Comparison of ENCODE assay signal across 8 cellular contexts in genomic region chr19:1438933-1439358, GRCh38. TPM values are rescaled to one million over a fixed set of nuclear protein-coding genes. Genes with fewer than 3 reads are reported as not detected.
A peak's percentile ranks its signal among the peaks of the same experiment; 100 is the strongest.
DNase-seq lines count a peak whose midpoint lies in the region; ATAC-seq and TF ChIP-seq lines count a peak whose summit lies in the region.

No MANE protein-coding gene starts in this region.

- H3K27ac ChIP-seq in cardiac muscle cell (peak overlapping the region; percentile 94), adrenal gland (peak overlapping the region in 3 of 5 donors; percentile 83 to 94 (median 94)), lung (ENCODE audit: low read depth in 1 of 2, low read length in 1 of 2) (peak overlapping the region in 1 of 2 donors; percentile 73), urinary bladder (ENCODE audit: low read depth) (no peak overlapping the region)

- H3K4me1 ChIP-seq in cardiac muscle cell (ENCODE audit: low read depth), result peaks cover 4% of the 10 kb centered on the region
- H3K4me1 ChIP-seq in adrenal gland (replicated peaks in 1 of 2), result peaks cover 9 to 19% of the 10 kb centered on the region in 2 donors
- peaks cover 3 to 17% of the 10 kb centered on the region in 2 donors for H3K4me1 ChIP-seq in lung (ENCODE audit: control insufficient read depth in 2 of 2, insufficient read depth in 2 of 2, low read length in 2 of 2)
- H3K4me1 ChIP-seq in urinary bladder (ENCODE audit: insufficient read depth), result no peaks in the 10 kb centered on the region

- ATAC-seq in left cardiac atrium (no peak), lung (ENCODE audit: insufficient read depth, low FRiP score) (no peak), GM19463 (IDR thresholded peaks at IDR 0.05; ENCODE audit: unreplicated experiment) (no peak), HG02852 (IDR thresholded peaks at IDR 0.05; ENCODE audit: unreplicated experiment) (no peak)

- TF ChIP-seq CTCF in cardiac muscle cell (IDR thresholded peaks at IDR 0.05; ENCODE audit: low read depth, low read length) (no peak), adrenal gland (IDR thresholded peaks at IDR 0.05) (no peak), lung (IDR thresholded peaks at IDR 0.05; ENCODE audit: control extremely low read depth, extremely low read depth) (no peak)

- H3K27me3 ChIP-seq in cardiac muscle cell, result no peaks in the 10 kb centered on the region
- H3K27me3 ChIP-seq in adrenal gland, result no peaks in the 10 kb centered on the region
- no peaks in the 10 kb centered on the region for H3K27me3 ChIP-seq in lung (ENCODE audit: control insufficient read depth, insufficient read depth)

- intact Hi-C loops in left cardiac atrium (cut with DNase I), result no loop called here
- intact Hi-C loops in adrenal gland (cut with DNase I), result loop anchor here in 1 of 2 donors (10.0 kb wide), 1 partner anchor 164 kb away; the partner anchor contains the start of gene FAM174C

- no peaks in the 10 kb centered on the region for H3K9me3 ChIP-seq in cardiac muscle cell (ENCODE audit: low read depth)
- H3K9me3 ChIP-seq in adrenal gland (replicated peaks in 1 of 3), result no peaks in the 10 kb centered on the region
- H3K9me3 ChIP-seq in lung (ENCODE audit: control insufficient read depth in 2 of 2, insufficient read depth in 1 of 2, low read length in 1 of 2), result no peaks in the 10 kb centered on the region

- DNase-seq in cardiac muscle cell (ENCODE audit: low read depth in 1 of 2, low spot score in 1 of 2) (no peak), left cardiac atrium (no peak), adrenal gland (no peak), lung (ENCODE audit: low spot score) (no peak), SW480 (ENCODE audit: low spot score) (no peak)

- no peak for TF ChIP-seq POLR2A in adrenal gland (IDR thresholded peaks at IDR 0.05)

- H3K4me3 ChIP-seq in cardiac muscle cell, result peak overlapping the region; percentile 56
- peak overlapping the region in 3 of 4 donors; percentile 5 to 86 (median 81) for H3K4me3 ChIP-seq in adrenal gland
- H3K4me3 ChIP-seq in lung, result peak overlapping the region; percentile 98
- H3K4me3 ChIP-seq in urinary bladder (ENCODE audit: low read depth, low read length), result peak overlapping the region; percentile 95

- 0 to 2% (median 1%) methylated on average over 17 to 27 of the region's 27 CpGs for WGBS in adrenal gland, 4 donors
- WGBS in lung, 2 donors, result 1 to 3% methylated on average over 24 to 27 of the region's 27 CpGs
- WGBS in urinary bladder, result 1% methylated on average over 27 of the region's 27 CpGs

- H3K36me3 ChIP-seq in cardiac muscle cell (peaks cover 22% of the 10 kb centered on the region), adrenal gland (replicated peaks in 1 of 2) (peaks cover 0 to 51% of the 10 kb centered on the region in 2 donors), lung (ENCODE audit: control insufficient read depth in 2 of 2, insufficient read depth in 2 of 2, low read length in 2 of 2) (peaks cover 19 to 47% of the 10 kb centered on the region in 2 donors), urinary bladder (ENCODE audit: insufficient read depth) (peaks cover 4% of the 10 kb centered on the region)

RNA-seq across cellular contexts. Expression of gene RPS15, which starts 0.8 kb away (rescaled TPM):
- total RNA-seq in cardiac muscle cell (3,563 and 6,817 TPM in 2 replicates), left cardiac atrium (100 to 1,000 TPM; 714 to 737 TPM), adrenal gland (1,000 to 10,000 TPM in 6 of 8 donors, 100 to 1,000 TPM in 2; 929 to 3,934 (median 1,829) TPM), lung (1,000 to 10,000 TPM in 1 of 2 donors, 100 to 1,000 TPM in 1; 574 to 1,157 TPM), urinary bladder (507 TPM)
- polyA plus RNA-seq in cardiac muscle cell (1,008 and 1,129 TPM in 2 replicates), adrenal gland (1,000 to 10,000 TPM in 2 of 3 donors, 100 to 1,000 TPM in 1; 471 to 4,071 (median 2,224) TPM), lung (1,000 to 10,000 TPM; 2,710 to 2,993 TPM), urinary bladder (3,233 TPM)

RNA-seq across cellular contexts. Expression of gene APC2, which starts 11.0 kb away (rescaled TPM):
- 0.42 and 1.3 TPM in 2 replicates for total RNA-seq in cardiac muscle cell
- 0.27 and 0.94 TPM in 2 replicates for polyA plus RNA-seq in cardiac muscle cell
- under 1 TPM; 0.18 to 0.21 TPM for total RNA-seq in left cardiac atrium
- 1 to 10 TPM in 3 of 8 donors, under 1 TPM in 5; 0.06 to 6.9 (median 0.32) TPM for total RNA-seq in adrenal gland
- 10 to 100 TPM in 1 of 3 donors, under 1 TPM in 2; 0.71 to 12.9 (median 0.82) TPM for polyA plus RNA-seq in adrenal gland
- total RNA-seq in lung, result under 1 TPM; 0.15 to 0.37 TPM
- under 1 TPM; 0.01 to 0.04 TPM for polyA plus RNA-seq in lung
- 1.2 TPM for total RNA-seq in urinary bladder
- 0.66 TPM for polyA plus RNA-seq in urinary bladder

RNA-seq across cellular contexts. Expression of gene DAZAP1, which starts 31.6 kb away (rescaled TPM):
- total RNA-seq in cardiac muscle cell, result 103 and 112 TPM in 2 replicates
- 41.8 and 43.0 TPM in 2 replicates for polyA plus RNA-seq in cardiac muscle cell
- total RNA-seq in left cardiac atrium, result 10 to 100 TPM; 74.1 to 95.7 TPM
- 10 to 100 TPM; 11.5 to 87.5 (median 43.8) TPM for total RNA-seq in adrenal gland
- polyA plus RNA-seq in adrenal gland, result 100 to 1,000 TPM in 1 of 3 donors, 10 to 100 TPM in 2; 60.0 to 117 (median 77.5) TPM
- 100 to 1,000 TPM in 1 of 2 donors, 10 to 100 TPM in 1; 61.4 to 125 TPM for total RNA-seq in lung
- polyA plus RNA-seq in lung, result 10 to 100 TPM; 77.3 to 82.8 TPM
- total RNA-seq in urinary bladder, result 37.0 TPM
- polyA plus RNA-seq in urinary bladder, result 71.5 TPM

RNA-seq across cellular contexts. Expression of gene GAMT, which starts 37.6 kb away (rescaled TPM):
- total RNA-seq in cardiac muscle cell (197 and 231 TPM in 2 replicates), left cardiac atrium (10 to 100 TPM; 36.0 to 48.1 TPM), adrenal gland (10 to 100 TPM; 14.8 to 96.9 (median 36.3) TPM), lung (1 to 10 TPM; 7.1 to 8.6 TPM), urinary bladder (10.3 TPM)
- polyA plus RNA-seq in cardiac muscle cell (180 and 231 TPM in 2 replicates), adrenal gland (10 to 100 TPM in 2 of 3 donors, 1 to 10 TPM in 1; 7.4 to 84.5 (median 74.2) TPM), lung (1 to 10 TPM; 2.9 to 7.6 TPM), urinary bladder (18.5 TPM)

RNA-seq across cellular contexts. Expression of gene C19orf25, which starts 40.1 kb away (rescaled TPM):
- total RNA-seq in cardiac muscle cell (52.4 and 81.5 TPM in 2 replicates), left cardiac atrium (10 to 100 TPM; 16.1 to 18.9 TPM), adrenal gland (10 to 100 TPM; 26.9 to 60.4 (median 36.3) TPM), lung (10 to 100 TPM; 24.1 to 35.8 TPM), urinary bladder (15.0 TPM)
- polyA plus RNA-seq in cardiac muscle cell (56.9 and 84.9 TPM in 2 replicates), adrenal gland (10 to 100 TPM in 2 of 3 donors, 1 to 10 TPM in 1; 6.0 to 55.7 (median 33.4) TPM), lung (10 to 100 TPM; 33.3 to 42.6 TPM), urinary bladder (40.5 TPM)
